Comparison of ENCODE assay signal across 13 cellular contexts in the genomic region with DNA sequence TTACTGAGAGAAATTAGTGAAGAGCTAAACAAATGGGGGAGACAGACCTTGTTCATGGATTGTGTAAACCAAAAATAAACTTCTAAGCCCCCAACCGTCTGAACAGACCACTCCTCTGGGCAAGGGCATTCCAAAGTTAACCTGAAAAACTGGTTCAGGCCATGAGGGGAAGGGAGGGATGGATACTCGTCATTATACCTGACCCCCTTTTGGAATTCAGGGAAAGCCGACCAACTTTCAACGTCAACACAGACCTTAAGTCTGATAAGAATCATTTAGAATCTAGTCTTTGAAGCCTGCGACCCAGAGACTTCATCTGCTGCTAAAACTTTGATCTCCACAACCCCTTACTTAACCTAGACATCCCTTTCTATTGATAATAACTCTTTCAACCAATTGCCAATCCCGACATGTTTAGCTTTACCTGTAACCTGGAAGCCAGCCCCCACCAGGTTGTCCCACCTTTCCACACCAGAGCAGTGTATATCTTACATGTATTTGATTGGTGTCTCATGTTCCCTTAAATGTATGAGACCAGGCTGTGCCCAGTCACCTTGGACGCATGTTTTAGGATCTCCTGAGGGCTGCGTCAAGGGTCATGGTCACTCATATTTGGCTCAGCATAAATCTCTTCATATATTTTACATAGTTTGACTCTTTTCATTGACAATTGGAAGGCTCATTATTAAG.
"Had no signal": no experiment of that assay in that cellular context is flagged by ENCODE, and none has a peak within 500 bp of the region (broad histone marks: within the 10 kb centered on the region; RNA-seq: fewer than 3 reads in every experiment).

No MANE protein-coding gene starts in this region.

- H3K27me3 ChIP-seq: cardiac muscle cell, pancreas, thyroid gland had no signal

- H3K4me1 ChIP-seq: foreskin keratinocyte, pancreas had no signal

- DNase-seq: activated CD4-positive, CD25-positive, alpha-beta regulatory T cell; activated CD8-positive, alpha-beta memory T cell treated with anti-CD3 and anti-CD28 coated beads, Interleukin-2, amount 10 ng/mL, durations not matched to agents 7 days and 5 days; activated naive CD4-positive, alpha-beta T cell treated with Interleukin-2 at 50 U/mL for 16 hours; activated T-cell treated with anti-CD3 and anti-CD28 coated beads, Interleukin-2, amount 50 U/mL, for 48 hours; foreskin keratinocyte; left ventricle myocardium inferior; stimulated activated CD4-positive, alpha-beta T cell treated with anti-CD3 and anti-CD28 coated beads, Interleukin-4, amount 100 ng/mL, for 4 hours; thyroid gland had no signal

- H3K9me3 ChIP-seq: left ventricle myocardium inferior, pancreas, thyroid gland had no signal

- ATAC-seq: activated CD8-positive, alpha-beta memory T cell treated with anti-CD3 and anti-CD28 coated beads, Interleukin-2, amount 10 ng/mL, durations not matched to agents 7 days and 5 days; foreskin keratinocyte; pancreas; SK-N-SH treated with all-trans-retinoic acid at 6 μM for 48 hours had no signal

- H3K4me3 ChIP-seq: cardiac muscle cell, left ventricle myocardium inferior, pancreas, skin epidermis, thyroid gland had no signal

- H3K4me3 Mint-ChIP-seq: activated CD8-positive, alpha-beta memory T cell treated with anti-CD3 and anti-CD28 coated beads, Interleukin-2, amount 10 ng/mL, durations not matched to agents 7 days and 5 days; memory B cell had no signal

- H3K27ac Mint-ChIP-seq: activated CD8-positive, alpha-beta memory T cell treated with anti-CD3 and anti-CD28 coated beads, Interleukin-2, amount 10 ng/mL, durations not matched to agents 7 days and 5 days had no signal

- H3K9me3 Mint-ChIP-seq: memory B cell had no signal

- H3K36me3 Mint-ChIP-seq: activated CD8-positive, alpha-beta memory T cell treated with anti-CD3 and anti-CD28 coated beads, Interleukin-2, amount 10 ng/mL, durations not matched to agents 7 days and 5 days; memory B cell had no signal

- H3K27ac ChIP-seq: cardiac muscle cell, foreskin keratinocyte, left ventricle myocardium inferior, pancreas, skin epidermis, thyroid gland had no signal

- H3K27me3 Mint-ChIP-seq: activated CD8-positive, alpha-beta memory T cell treated with anti-CD3 and anti-CD28 coated beads, Interleukin-2, amount 10 ng/mL, durations not matched to agents 7 days and 5 days; memory B cell had no signal

- H3K36me3 ChIP-seq: cardiac muscle cell, left ventricle myocardium inferior, pancreas, thyroid gland had no signal
